ENCODE assay signal across 8 cellular contexts in genomic region chr1:212218911-212219310, GRCh38.
DNase-seq lines count a peak whose midpoint lies in the region; ATAC-seq, FAIRE-seq and TF ChIP-seq lines count a peak whose summit lies in the region.

No MANE protein-coding gene starts in this region.

- TF ChIP-seq CTCF in dorsolateral prefrontal cortex (IDR thresholded peaks at IDR 0.05 in 54 of 56, conservative IDR thresholded peaks at IDR 0.05 in 2 of 56; ENCODE audit: low read depth in 1 of 56, partially characterized antibody in 56 of 56): no peak

- H3K27me3 ChIP-seq in dorsolateral prefrontal cortex: no peaks in the 10 kb centered on the region

- DNase-seq in AG08395 (ENCODE audit: low spot score): peak; percentile 84
- DNase-seq in amniotic epithelial cell (ENCODE audit: low read depth): peak; percentile 92
- DNase-seq in stimulated activated naive CD8-positive, alpha-beta T cell treated with anti-CD3 and anti-CD28 coated beads, Interleukin-15, Interleukin-2, amounts not matched to agents 100 U/mL and 50 U/mL, for 24 hours: no peak
- DNase-seq in dorsolateral prefrontal cortex: no peak
- no peak for DNase-seq in OCI-M2 (lab: John Stamatoyannopoulos, UW; ENCODE audit: unreplicated experiment)
- no peak for DNase-seq in HTR-8/SVneo (ENCODE audit: insufficient read length, low spot score)

- no peak for FAIRE-seq in HTR-8/SVneo (lab: Jason Lieb, UNC)

- intact Hi-C loops in dorsolateral prefrontal cortex (cut with DNase I): no loop called here

- no peak overlapping the region for H3K4me3 ChIP-seq in dorsolateral prefrontal cortex

- H3K27ac ChIP-seq in dorsolateral prefrontal cortex: no peak overlapping the region

- ATAC-seq in GM19023 (IDR thresholded peaks at IDR 0.05; ENCODE audit: unreplicated experiment): peak; percentile 81
- peak; percentile 89 for ATAC-seq in HG03097 (IDR thresholded peaks at IDR 0.05; ENCODE audit: low FRiP score, unreplicated experiment)
- ATAC-seq in stimulated activated naive CD8-positive, alpha-beta T cell treated with anti-CD3 and anti-CD28 coated beads, Interleukin-15, Interleukin-2, amounts not matched to agents 100 U/mL and 50 U/mL, for 24 hours: peak; percentile 83

Comparison
In these comparisons a context has a peak if more than half of its experiments do, and no peak if none do; other contexts are left out.
1. DNase-seq: peak in AG08395 (single experiment) and amniotic epithelial cell (single experiment); none in stimulated activated naive CD8-positive, alpha-beta T cell treated with anti-CD3 and anti-CD28 coated beads, Interleukin-15, Interleukin-2, amounts not matched to agents 100 U/mL and 50 U/mL, for 24 hours (single experiment), dorsolateral prefrontal cortex (0 of 10), OCI-M2 (single experiment) and HTR-8/SVneo (single experiment).
2. Peak in every context shown above with its lines, with median percentiles within 50 percentile points of each other: ATAC-seq.